Comparison of ENCODE assay signal across 15 cellular contexts in genomic region chr1:201912832-201913231, GRCh38. TPM values are rescaled to one million over a fixed set of nuclear protein-coding genes. Genes with fewer than 3 reads are reported as not detected.
DNase-seq lines count a peak whose midpoint lies in the region; ATAC-seq and TF ChIP-seq lines count a peak whose summit lies in the region.
"Had no signal": no experiment of that assay in that cellular context is flagged by ENCODE, and none has a peak within 500 bp of the region (broad histone marks: within the 10 kb centered on the region; RNA-seq: fewer than 3 reads in every experiment).

No MANE protein-coding gene starts in this region.

- H4K20me1 ChIP-seq in PC-9 (ENCODE audit: insufficient read depth) (no peaks in the 10 kb centered on the region), smooth muscle cell (ENCODE audit: low read depth) (no peaks in the 10 kb centered on the region)

- CTCF ChIA-PET in PC-9 (lab: Charles Lee), result interaction anchor here (0.6 to 1.2 kb wide), 3 partner anchors 28 to 56 kb away, joined by 3 to 5 read pairs (median 4); no protein-coding TSS in a partner anchor

- ATAC-seq in thoracic aorta (ENCODE audit: insufficient number of reproducible peaks, low FRiP score, low read depth) (peak; percentile 21), GM21528 (IDR thresholded peaks at IDR 0.05; ENCODE audit: low FRiP score, unreplicated experiment) (no peak), GM21360 (IDR thresholded peaks at IDR 0.05; ENCODE audit: unreplicated experiment) (no peak), GM19035 (IDR thresholded peaks at IDR 0.05; ENCODE audit: unreplicated experiment) (no peak)
- ATAC-seq: heart left ventricle had no signal

- BruUV-seq in PC-9 (replicated peaks; lab: Mats Ljungman, UMichigan), result no TSS peak

- H3K4me1 ChIP-seq in PC-9 (replicated peaks; ENCODE audit: insufficient read depth), result peaks cover 27% of the 10 kb centered on the region
- peaks cover 0 to 3% of the 10 kb centered on the region in 2 donors for H3K4me1 ChIP-seq in esophagus (ENCODE audit: control insufficient read depth in 2 of 2, insufficient read depth in 2 of 2, low read length in 1 of 2)
- peaks cover 0 to 6% of the 10 kb centered on the region in 2 donors for H3K4me1 ChIP-seq in mucosa of rectum (ENCODE audit: control insufficient read depth in 2 of 2, insufficient read depth in 2 of 2, low read length in 2 of 2)
- peaks cover 69 to 99% of the 10 kb centered on the region in 2 donors for H3K4me1 ChIP-seq in thoracic aorta (ENCODE audit: control insufficient read depth in 1 of 2, low read depth in 2 of 2)
- peaks cover 8% of the 10 kb centered on the region for H3K4me1 ChIP-seq in smooth muscle cell (ENCODE audit: low read depth)

- no peaks in the 10 kb centered on the region for H3K27me3 ChIP-seq in PC-9 (ENCODE audit: insufficient read depth, low read depth)
- no peaks in the 10 kb centered on the region for H3K27me3 ChIP-seq in esophagus (ENCODE audit: control insufficient read depth in 1 of 2, insufficient read depth in 2 of 2, low read length in 2 of 2)
- H3K27me3 ChIP-seq in mucosa of rectum (ENCODE audit: control insufficient read depth in 2 of 2, insufficient read depth in 2 of 2, low read length in 2 of 2), result peaks cover 0 to 6% of the 10 kb centered on the region in 2 donors
- no peaks in the 10 kb centered on the region for H3K27me3 ChIP-seq in thoracic aorta (replicated peaks; ENCODE audit: insufficient read depth)
- H3K27me3 ChIP-seq in smooth muscle cell (ENCODE audit: low read depth), result no peaks in the 10 kb centered on the region
- H3K27me3 ChIP-seq: heart left ventricle, upper lobe of left lung had no signal

- WGBS in esophagus, 2 donors, result 62 to 64% methylated on average over 5 of the region's 5 CpGs
- 51% methylated on average over 5 of the region's 5 CpGs for WGBS in smooth muscle cell (ENCODE audit: low lambda C conversion rate)

- H3K79me2 ChIP-seq in PC-9 (ENCODE audit: low read depth) (no peaks in the 10 kb centered on the region), smooth muscle cell (ENCODE audit: low read depth) (no peaks in the 10 kb centered on the region)

- peak; percentile 25 to 40 for DNase-seq in PC-9
- no peak for DNase-seq in thoracic aorta (ENCODE audit: low spot score)
- no peak for DNase-seq in smooth muscle cell (lab: John Stamatoyannopoulos, UW; ENCODE audit: unreplicated experiment)
- DNase-seq: activated B cell treated with CpG ODN at 0.5 μM for 24 hours, caudate nucleus, heart left ventricle, kidney, NCI-H2107, NCI-H82, upper lobe of left lung had no signal

- no peaks in the 10 kb centered on the region for H3K9me2 ChIP-seq in PC-9 (ENCODE audit: insufficient read depth)

- H3F3A ChIP-seq in PC-9 (ENCODE audit: insufficient read depth, low read depth) (peaks cover 17% of the 10 kb centered on the region; the same call in 1 of the 2 replicates), smooth muscle cell (ENCODE audit: low read depth) (no peaks in the 10 kb centered on the region)

- no peaks in the 10 kb centered on the region for H3K9me3 ChIP-seq in PC-9 (ENCODE audit: insufficient read depth, low read depth)
- no peaks in the 10 kb centered on the region for H3K9me3 ChIP-seq in esophagus (ENCODE audit: control insufficient read depth in 2 of 2, insufficient read depth in 1 of 2, low read depth in 1 of 2, low read length in 1 of 2)
- no peaks in the 10 kb centered on the region for H3K9me3 ChIP-seq in mucosa of rectum (ENCODE audit: control insufficient read depth in 2 of 2, low read length in 2 of 2)
- no peaks in the 10 kb centered on the region for H3K9me3 ChIP-seq in thoracic aorta
- H3K9me3 ChIP-seq in smooth muscle cell (replicated peaks; ENCODE audit: low read depth), result no peaks in the 10 kb centered on the region
- H3K9me3 ChIP-seq: heart left ventricle, upper lobe of left lung had no signal

- POLR2A ChIA-PET in PC-9 (lab: Charles Lee; ENCODE audit: unreplicated experiment), result interaction anchor here (0.6 to 0.7 kb wide), 2 partner anchors 28 to 429 kb away, joined by 4 to 9 read pairs; no protein-coding TSS in a partner anchor

- intact Hi-C loops in PC-9 (cut with micrococcal nuclease; ENCODE audit: unreplicated experiment), result no loop called here

- H3K4me2 ChIP-seq in PC-9, result no peak overlapping the region
- no peak overlapping the region for H3K4me2 ChIP-seq in smooth muscle cell

- H3K27ac ChIP-seq in PC-9 (no peak overlapping the region), esophagus (ENCODE audit: low read depth in 2 of 2, low read length in 1 of 2) (peak overlapping the region; percentile 29 to 51), mucosa of rectum (ENCODE audit: low read depth in 2 of 2, low read length in 2 of 2) (peak overlapping the region; percentile 29 to 49), thoracic aorta (peak overlapping the region; percentile 97 to 99), smooth muscle cell (ENCODE audit: low read depth) (no peak overlapping the region)

- no peak overlapping the region for H3K4me3 ChIP-seq in PC-9
- no peak overlapping the region for H3K4me3 ChIP-seq in esophagus (ENCODE audit: low read depth in 1 of 2, low read length in 2 of 2)
- no peak overlapping the region for H3K4me3 ChIP-seq in mucosa of rectum (ENCODE audit: low read length in 2 of 2)
- peak overlapping the region; percentile 14 for H3K4me3 ChIP-seq in thoracic aorta
- H3K4me3 ChIP-seq in smooth muscle cell, result no peak overlapping the region
- H3K4me3 ChIP-seq: heart left ventricle, upper lobe of left lung had no signal

- H3K9ac ChIP-seq in mucosa of rectum (ENCODE audit: low read depth in 1 of 2, low read length in 2 of 2) (no peak overlapping the region), smooth muscle cell (ENCODE audit: low read depth) (no peak overlapping the region)

- TF ChIP-seq CTCF in PC-9 (conservative IDR thresholded peaks at IDR 0.05), result no peak
- no peak for TF ChIP-seq CTCF in thoracic aorta (IDR thresholded peaks at IDR 0.05)
- TF ChIP-seq CTCF in smooth muscle cell (IDR thresholded peaks at IDR 0.05; ENCODE audit: borderline replicate concordance, insufficient read depth, poor library complexity, severe bottlenecking), result no peak

- H3K36me3 ChIP-seq in PC-9 (ENCODE audit: low read depth) (no peaks in the 10 kb centered on the region), esophagus (ENCODE audit: control insufficient read depth in 2 of 2, insufficient read depth in 2 of 2, low read length in 1 of 2) (no peaks in the 10 kb centered on the region), mucosa of rectum (ENCODE audit: control insufficient read depth in 2 of 2, insufficient read depth in 2 of 2, low read length in 2 of 2) (no peaks in the 10 kb centered on the region), thoracic aorta (peaks cover 38% of the 10 kb centered on the region), smooth muscle cell (ENCODE audit: low read depth) (no peaks in the 10 kb centered on the region)
- H3K36me3 ChIP-seq: heart left ventricle, upper lobe of left lung had no signal

- H2AFZ ChIP-seq in PC-9, result no peak overlapping the region
- no peak overlapping the region for H2AFZ ChIP-seq in smooth muscle cell (ENCODE audit: low read depth)

RNA-seq across cellular contexts. Expression of gene SHISA4, which starts 24.1 kb away (rescaled TPM):
- 22.4 and 28.6 TPM in 2 replicates for total RNA-seq in PC-9 (2021)
- 1 to 10 TPM; 2.3 to 3.7 TPM for polyA plus RNA-seq in esophagus
- 100 to 1,000 TPM in 1 of 2 donors, 10 to 100 TPM in 1; 38.9 to 115 TPM for total RNA-seq in thoracic aorta
- 23.1 and 30.1 TPM in 2 replicates for total RNA-seq in smooth muscle cell
- polyA plus RNA-seq in smooth muscle cell, result 64.4 and 73.5 TPM in 2 replicates

RNA-seq across cellular contexts. Expression of gene LMOD1, which starts 33.5 kb away (rescaled TPM):
- total RNA-seq in PC-9 (2021) (0.53 and 0.74 TPM in 2 replicates), thoracic aorta (100 to 1,000 TPM; 638 to 761 TPM), smooth muscle cell (4.0 and 6.5 TPM in 2 replicates)
- polyA plus RNA-seq in esophagus (10 to 100 TPM; 30.2 to 60.4 TPM), smooth muscle cell (5.6 and 6.2 TPM in 2 replicates)
- total RNA-seq: activated B cell treated with CpG ODN at 0.5 μM for 24 hours had no signal

RNA-seq across cellular contexts. Expression of gene TIMM17A, which starts 42.5 kb away (rescaled TPM):
- total RNA-seq in PC-9 (2021) (55.7 and 60.4 TPM in 2 replicates), thoracic aorta (10 to 100 TPM; 29.6 to 44.7 TPM), smooth muscle cell (78.6 and 99.3 TPM in 2 replicates)
- polyA plus RNA-seq in esophagus (10 to 100 TPM; 21.7 to 37.4 TPM), smooth muscle cell (102 and 117 TPM in 2 replicates)

Comparison
In these comparisons a context has a peak if more than half of its experiments do, and no peak if none do; other contexts are left out.
1. DNase-seq: peak in PC-9 (2 of 2); none in thoracic aorta (single experiment) and smooth muscle cell (single experiment).
2. H3K27ac ChIP-seq: peak in esophagus (2 of 2), mucosa of rectum (2 of 2) and thoracic aorta (2 of 2); none in PC-9 (single experiment) and smooth muscle cell (single experiment).
3. RNA of gene LMOD1, which starts 33.5 kb away (total RNA-seq): 638 to 761 TPM in thoracic aorta; 4.0 to 6.5 TPM in smooth muscle cell and 0.53 to 0.74 TPM in PC-9; every median in the first group is over 10 times any median in the second.